In the genomic region with DNA sequence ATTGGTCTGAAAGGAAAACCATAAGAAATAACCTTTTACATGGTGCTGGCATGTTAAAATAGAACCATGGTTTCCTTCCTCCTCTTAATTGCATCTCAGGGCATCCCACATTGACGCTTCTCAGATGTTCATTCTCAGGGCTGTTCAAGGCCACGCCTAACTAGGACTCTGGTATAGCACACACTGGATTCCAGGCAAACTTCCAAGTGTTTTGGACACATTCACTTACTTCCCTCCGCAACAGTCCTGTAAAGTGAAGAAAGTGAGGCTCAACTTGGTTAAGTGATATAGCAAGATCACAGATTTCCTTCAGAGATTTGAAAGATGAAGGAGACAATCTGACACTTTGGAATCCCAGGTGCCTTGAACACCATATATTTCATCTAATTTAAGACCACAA, we compare ENCODE assay signal across 26 cellular contexts.
"Had no signal": no experiment of that assay in that cellular context is flagged by ENCODE, and none has a peak within 500 bp of the region (broad histone marks: within the 10 kb centered on the region; RNA-seq: fewer than 3 reads in every experiment).

No MANE protein-coding gene starts in this region.

- ATAC-seq: activated T-helper 17 cell treated with anti-CD3 and anti-CD28 coated beads, Interleukin-2, amount 50 U/mL, for 72 hours; K562; T-helper 17 cell; WTC11 had no signal

- H3K4me2 ChIP-seq: PC-9 had no signal

- H2AFZ ChIP-seq: PC-9 had no signal

- H3K4me3 ChIP-seq: K562, PC-9 had no signal

- H3K27ac ChIP-seq: PC-9 had no signal

- DNase-seq: activated CD4-positive, alpha-beta memory T cell treated with anti-CD3 and anti-CD28 coated beads for 36 hours; activated CD4-positive, alpha-beta T cell treated with anti-CD3 and anti-CD28 coated beads, Interleukin-2, amount 10 ng/mL, durations not matched to agents 7 days and 5 days; activated CD4-positive, CD25-positive, alpha-beta regulatory T cell treated with anti-CD3 and anti-CD28 coated beads, Interleukin-2, amount 50 U/mL, for 72 hours; activated gamma-delta T cell; activated naive CD4-positive, alpha-beta T cell treated with anti-CD3 and anti-CD28 coated beads, Interleukin-2, amount 10 ng/mL, durations not matched to agents 7 days and 5 days; activated naive CD8-positive, alpha-beta T cell treated with anti-CD3 and anti-CD28 coated beads for 36 hours; activated T-cell treated with anti-CD3 and anti-CD28 coated beads for 4 hours; activated T-cell treated with anti-CD3 and anti-CD28 coated beads, Interleukin-2, amount 50 U/mL, for 48 hours; central memory CD4-positive, alpha-beta T cell; Karpas-422; NCI-H1105 treated with DMSO at 0.1 percent for 48 hours; NCI-H1436 treated with DMSO at 0.1 percent for 48 hours; NCI-H187 treated with DMSO at 0.1 percent for 48 hours; NCI-H2081 treated with DMSO at 0.1 percent for 48 hours; NCI-H2171; NCI-H2227 treated with DMSO at 0.1 percent for 48 hours; NCI-H510A; NCI-H526 treated with DMSO at 0.1 percent for 48 hours; NCI-H82; PC-9; SIG-M5; T-helper 17 cell; T-helper 9 cell had no signal
